In the genomic region with DNA sequence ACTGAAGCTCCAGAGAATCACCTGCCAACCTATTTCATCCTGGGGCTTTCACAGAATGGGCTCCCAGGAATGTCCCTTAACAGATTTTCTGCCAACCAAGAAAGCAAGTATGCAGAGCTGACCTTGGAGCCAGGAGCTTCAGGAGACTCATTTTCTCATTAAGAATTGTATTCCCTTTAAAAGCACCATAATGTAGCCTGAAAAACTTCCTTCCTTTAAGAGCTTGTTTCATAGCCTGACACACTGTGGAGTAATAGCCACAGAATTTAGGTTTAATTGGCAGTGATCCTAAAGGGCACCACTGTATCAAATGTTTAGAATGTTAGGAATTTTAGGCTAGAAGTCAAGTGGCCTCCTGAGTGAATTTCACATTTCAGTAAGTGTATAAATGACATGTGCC, we compare ENCODE assay signal across 15 cellular contexts.
A peak's percentile ranks its signal among the peaks of the same experiment; 100 is the strongest.
DNase-seq lines count a peak whose midpoint lies in the region.
"Had no signal": no experiment of that assay in that cellular context is flagged by ENCODE, and none has a peak within 500 bp of the region (broad histone marks: within the 10 kb centered on the region; RNA-seq: fewer than 3 reads in every experiment).

No MANE protein-coding gene starts in this region.

- no peak overlapping the region for H3K4me3 ChIP-seq in MG63
- H3K4me3 ChIP-seq: SK-N-MC had no signal

- peak; percentile 86 for DNase-seq in EL
- peak; percentile 9 for DNase-seq in MG63
- DNase-seq in dedifferentiated amniotic fluid mesenchymal stem cell (ENCODE audit: extremely low spot score), result peak; percentile 49
- peak; percentile 24 for DNase-seq in left kidney (ENCODE audit: low read depth, low spot score)
- DNase-seq in NCI-H524 treated with DMSO at 0.1 percent for 48 hours (lab: John Stamatoyannopoulos, UW), result no peak
- no peak for DNase-seq in LoVo (ENCODE audit: low spot score)
- no peak for DNase-seq in activated naive CD4-positive, alpha-beta T cell treated with anti-CD3 and anti-CD28 coated beads, Interleukin-2, amount 10 ng/mL, durations not matched to agents 7 days and 5 days
- no peak for DNase-seq in GDM1 (lab: John Stamatoyannopoulos, UW)
- DNase-seq: activated T-cell treated with anti-CD3 and anti-CD28 coated beads, Interleukin-2, amount 50 U/mL, for 48 hours; GOT3; IMR-90; NCI-H2227 treated with DMSO at 0.1 percent for 48 hours had no signal

- H3K36me3 ChIP-seq in MG63, result no peaks in the 10 kb centered on the region

- no peaks in the 10 kb centered on the region for H3K4me1 Mint-ChIP-seq in activated naive CD4-positive, alpha-beta T cell treated with anti-CD3 and anti-CD28 coated beads, Interleukin-2, amount 10 ng/mL, durations not matched to agents 7 days and 5 days
- H3K4me1 Mint-ChIP-seq: memory B cell; stimulated activated effector memory CD8-positive, alpha-beta T cell treated with anti-CD3 and anti-CD28 coated beads, Interleukin-12 subunit alpha, Interleukin-12 subunit beta, amount 100 ng/mL, for 72 hours had no signal

- H3K27me3 ChIP-seq in MG63, result no peaks in the 10 kb centered on the region

- H3K27ac Mint-ChIP-seq in activated naive CD4-positive, alpha-beta T cell treated with anti-CD3 and anti-CD28 coated beads, Interleukin-2, amount 10 ng/mL, durations not matched to agents 7 days and 5 days, result no peak overlapping the region
- H3K27ac Mint-ChIP-seq: memory B cell; stimulated activated effector memory CD8-positive, alpha-beta T cell treated with anti-CD3 and anti-CD28 coated beads, Interleukin-12 subunit alpha, Interleukin-12 subunit beta, amount 100 ng/mL, for 72 hours had no signal

- H3K36me3 Mint-ChIP-seq in activated naive CD4-positive, alpha-beta T cell treated with anti-CD3 and anti-CD28 coated beads, Interleukin-2, amount 10 ng/mL, durations not matched to agents 7 days and 5 days, result no peaks in the 10 kb centered on the region
- H3K36me3 Mint-ChIP-seq: memory B cell; stimulated activated effector memory CD8-positive, alpha-beta T cell treated with anti-CD3 and anti-CD28 coated beads, Interleukin-12 subunit alpha, Interleukin-12 subunit beta, amount 100 ng/mL, for 72 hours had no signal

- no peak overlapping the region for H3K4me3 Mint-ChIP-seq in activated naive CD4-positive, alpha-beta T cell treated with anti-CD3 and anti-CD28 coated beads, Interleukin-2, amount 10 ng/mL, durations not matched to agents 7 days and 5 days
- H3K4me3 Mint-ChIP-seq: memory B cell; stimulated activated effector memory CD8-positive, alpha-beta T cell treated with anti-CD3 and anti-CD28 coated beads, Interleukin-12 subunit alpha, Interleukin-12 subunit beta, amount 100 ng/mL, for 72 hours had no signal

- no peaks in the 10 kb centered on the region for H3K9me3 Mint-ChIP-seq in activated naive CD4-positive, alpha-beta T cell treated with anti-CD3 and anti-CD28 coated beads, Interleukin-2, amount 10 ng/mL, durations not matched to agents 7 days and 5 days
- H3K9me3 Mint-ChIP-seq: memory B cell; stimulated activated effector memory CD8-positive, alpha-beta T cell treated with anti-CD3 and anti-CD28 coated beads, Interleukin-12 subunit alpha, Interleukin-12 subunit beta, amount 100 ng/mL, for 72 hours had no signal

- CTCF ChIA-PET in activated naive CD4-positive, alpha-beta T cell treated with anti-CD3 and anti-CD28 coated beads, Interleukin-2, amount 10 ng/mL, durations not matched to agents 7 days and 5 days (lab: Charles Lee), result no interaction called here

- H3K27me3 Mint-ChIP-seq in activated naive CD4-positive, alpha-beta T cell treated with anti-CD3 and anti-CD28 coated beads, Interleukin-2, amount 10 ng/mL, durations not matched to agents 7 days and 5 days, result no peaks in the 10 kb centered on the region
- H3K27me3 Mint-ChIP-seq: memory B cell had no signal

- H3K9me3 ChIP-seq in MG63, result no peaks in the 10 kb centered on the region

Comparison
In these comparisons a context has a peak if more than half of its experiments do, and no peak if none do; other contexts are left out.
1. DNase-seq: peak in EL (single experiment), MG63 (single experiment), dedifferentiated amniotic fluid mesenchymal stem cell (single experiment) and left kidney (single experiment); none in NCI-H524 treated with DMSO at 0.1 percent for 48 hours (single experiment), LoVo (single experiment), activated naive CD4-positive, alpha-beta T cell treated with anti-CD3 and anti-CD28 coated beads, Interleukin-2, amount 10 ng/mL, durations not matched to agents 7 days and 5 days (single experiment) and GDM1 (single experiment).